8 cellular contexts compared by ENCODE assay signal in genomic region chr20:1802385-1803215, GRCh38.
DNase-seq lines count a peak whose midpoint lies in the region; ATAC-seq and TF ChIP-seq lines count a peak whose summit lies in the region.

No MANE protein-coding gene starts in this region.

- H3K36me3 Mint-ChIP-seq in activated naive CD4-positive, alpha-beta T cell treated with anti-CD3 and anti-CD28 coated beads, Interleukin-2, amount 50 U/mL, for 72 hours, result no peaks in the 10 kb centered on the region

- TF ChIP-seq CTCF in omental fat pad (IDR thresholded peaks at IDR 0.05), result peak in 1 of 3 donors; percentile 38

- no peak overlapping the region for H3K27ac Mint-ChIP-seq in activated naive CD4-positive, alpha-beta T cell treated with anti-CD3 and anti-CD28 coated beads, Interleukin-2, amount 50 U/mL, for 72 hours

- DNase-seq in AML-193 (lab: John Stamatoyannopoulos, UW), result peak; percentile 64 to 70
- DNase-seq in GM19238 (ENCODE audit: insufficient read length, low spot score), result peak; percentile 67
- DNase-seq in NCI-H526 (lab: John Stamatoyannopoulos, UW), result peak; percentile 77 to 93
- peak in 1 of 2 donors; percentile 54 for DNase-seq in activated naive CD4-positive, alpha-beta T cell treated with anti-CD3 and anti-CD28 coated beads, Interleukin-2, amount 50 U/mL, for 72 hours (ENCODE audit: low spot score in 2 of 2)
- DNase-seq in Right ventricle myocardium superior, result peak; percentile 83
- no peak for DNase-seq in omental fat pad (ENCODE audit: low spot score)
- no peak for DNase-seq in OCI-M2 (lab: John Stamatoyannopoulos, UW; ENCODE audit: unreplicated experiment)

- intact Hi-C loops in Right ventricle myocardium superior (cut with DNase I), result loop anchor here (5.0 kb wide), 1 partner anchor 95 kb away; the partner anchor contains the start of gene SIRPA

- ATAC-seq in activated naive CD4-positive, alpha-beta T cell treated with anti-CD3 and anti-CD28 coated beads, Interleukin-2, amount 50 U/mL, for 72 hours, result peak; percentile 36 to 77
- ATAC-seq in Right ventricle myocardium superior (ENCODE audit: poor library complexity) (peak; percentile 89), omental fat pad (ENCODE audit: low FRiP score) (peak; percentile 65), HG03045 (IDR thresholded peaks at IDR 0.05; ENCODE audit: unreplicated experiment) (no peak)

- no peaks in the 10 kb centered on the region for H3K9me3 Mint-ChIP-seq in activated naive CD4-positive, alpha-beta T cell treated with anti-CD3 and anti-CD28 coated beads, Interleukin-2, amount 50 U/mL, for 72 hours

Comparison
In these comparisons a context has a peak if more than half of its experiments do, and no peak if none do; other contexts are left out.
1. DNase-seq: peak in AML-193 (2 of 2), GM19238 (single experiment), NCI-H526 (2 of 2) and Right ventricle myocardium superior (single experiment); none in omental fat pad (single experiment) and OCI-M2 (single experiment).